ENCODE assay signal across 9 cellular contexts in the genomic region with DNA sequence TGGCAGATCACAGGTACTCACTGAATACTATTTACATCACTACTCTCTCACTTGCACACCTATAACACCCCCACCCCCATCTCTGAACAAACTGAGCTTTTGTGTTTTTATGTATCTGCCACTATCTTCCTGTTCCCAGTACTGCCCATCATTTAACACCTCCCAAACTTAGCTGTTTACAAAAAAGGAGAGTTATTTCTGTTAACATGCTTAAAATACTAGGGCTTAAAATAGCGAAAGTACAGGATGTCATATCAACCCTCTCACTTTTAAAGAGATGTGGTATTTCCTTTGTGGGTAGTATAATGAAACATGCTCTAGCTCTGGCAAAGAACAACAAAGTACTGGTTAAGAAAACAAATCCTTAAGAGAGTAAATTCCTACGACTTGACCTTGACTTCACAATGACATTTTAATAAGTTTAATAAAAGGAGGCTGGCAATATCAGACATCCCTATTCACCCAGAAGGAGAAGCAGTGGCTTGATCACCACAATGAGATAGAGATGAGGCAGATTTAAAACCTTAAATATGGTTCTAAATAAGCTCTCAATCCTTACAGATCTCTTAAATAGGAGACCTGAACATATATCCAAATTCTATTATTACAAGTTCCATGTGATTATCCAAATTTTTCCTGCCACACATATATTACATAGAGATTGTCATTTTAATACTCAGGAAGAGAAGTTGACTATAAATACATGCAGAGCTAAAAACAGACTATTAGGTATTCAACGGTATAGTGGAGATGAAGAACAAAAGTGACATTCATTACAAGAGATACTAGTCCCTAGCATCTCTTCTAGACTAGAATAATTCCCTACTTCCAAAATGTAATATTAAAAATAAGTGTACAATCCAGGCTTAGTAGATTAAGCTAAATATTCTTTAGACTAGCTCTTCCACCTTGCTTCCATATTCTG. TPM values are rescaled to one million over a fixed set of nuclear protein-coding genes. Genes with fewer than 3 reads are reported as not detected.
DNase-seq lines count a peak whose midpoint lies in the region; ATAC-seq, FAIRE-seq and TF ChIP-seq lines count a peak whose summit lies in the region.
"Had no signal": no experiment of that assay in that cellular context is flagged by ENCODE, and none has a peak within 500 bp of the region (broad histone marks: within the 10 kb centered on the region; RNA-seq: fewer than 3 reads in every experiment).

No MANE protein-coding gene starts in this region.

- H3K4me1 Mint-ChIP-seq in endothelial cell (ENCODE audit: unreplicated experiment) (no peaks in the 10 kb centered on the region), neural progenitor cell (no peaks in the 10 kb centered on the region)

- H3K79me2 ChIP-seq in HepG2 (ENCODE audit: insufficient read depth, low read length) (peaks cover 2% of the 10 kb centered on the region), neural progenitor cell (ENCODE audit: low read depth) (no peaks in the 10 kb centered on the region)

- TF ChIP-seq POLR2A in HepG2 (IDR thresholded peaks at IDR 0.05; ENCODE audit: insufficient read depth in 1 of 2, low read depth in 2 of 2, low read length in 2 of 2): no peak

- in situ Hi-C loops in HepG2 (cut with HindIII; ENCODE audit: extremely low pct_ligation_motif_present, low pct_unique_long_range_greater_than_20kb): no loop called here

- H3K27ac ChIP-seq in liver (ENCODE audit: low read depth in 1 of 2, low read length in 2 of 2): no peak overlapping the region
- no peak overlapping the region for H3K27ac ChIP-seq in HepG2 (ENCODE audit: extremely low read length, insufficient read depth, low read length)
- H3K27ac ChIP-seq in neural progenitor cell: no peak overlapping the region
- H3K27ac ChIP-seq: SJSA1 had no signal

- H3K27me3 ChIP-seq in liver (ENCODE audit: control insufficient read depth in 4 of 4, insufficient read depth in 4 of 4, low read length in 3 of 4) (no peaks in the 10 kb centered on the region), HepG2 (ENCODE audit: control insufficient read depth in 1 of 2, insufficient read depth in 2 of 2, low read length in 2 of 2) (no peaks in the 10 kb centered on the region), neural progenitor cell (no peaks in the 10 kb centered on the region)
- H3K27me3 ChIP-seq: SJSA1 had no signal

- ATAC-seq in HepG2 (no peak), HG03575 (IDR thresholded peaks at IDR 0.05; ENCODE audit: extremely low read depth, insufficient number of reproducible peaks, low FRiP score, unreplicated experiment) (peak; percentile 62)

- no peak overlapping the region for H3K4me3 ChIP-seq in liver (ENCODE audit: low read depth in 1 of 3, low read length in 3 of 3)
- H3K4me3 ChIP-seq in HepG2 (replicated peaks in 1 of 3; ENCODE audit: insufficient read depth in 1 of 3, low read depth in 2 of 3, low read length in 3 of 3): no peak overlapping the region
- H3K4me3 ChIP-seq in foreskin fibroblast (ENCODE audit: low read depth in 1 of 2, low read length in 2 of 2): no peak overlapping the region
- H3K4me3 ChIP-seq in neural progenitor cell: no peak overlapping the region
- H3K4me3 ChIP-seq: SJSA1 had no signal

- POLR2A ChIA-PET in HepG2 (lab: Yijun Ruan, JAX): no interaction called here

- H3K4me2 ChIP-seq in HepG2 (ENCODE audit: low read depth, low read length) (no peak overlapping the region), neural progenitor cell (no peak overlapping the region)

- WGBS in liver: 62% methylated on average over 3 of the region's 3 CpGs
- WGBS in HepG2 (ENCODE audit: low lambda C conversion rate): 94% methylated on average over 3 of the region's 3 CpGs

- DNase-seq in HepG2 (ENCODE audit: low spot score): no peak
- peak; percentile 58 to 74 for DNase-seq in foreskin fibroblast
- no peak for DNase-seq in endothelial cell (ENCODE audit: low spot score)
- DNase-seq in activated T-cell treated with anti-CD3 and anti-CD28 coated beads for 4 hours: no peak
- DNase-seq in neural progenitor cell (ENCODE audit: low spot score): no peak
- no peak for DNase-seq in activated CD4-positive, alpha-beta T cell treated with anti-CD3 and anti-CD28 coated beads for 1 hour

- H3K9me3 Mint-ChIP-seq in endothelial cell (ENCODE audit: unreplicated experiment): no peaks in the 10 kb centered on the region
- H3K9me3 Mint-ChIP-seq in neural progenitor cell: no peaks in the 10 kb centered on the region

- TF ChIP-seq CTCF in liver (IDR thresholded peaks at IDR 0.05; ENCODE audit: low read depth, low read length, missing input control) (no peak), HepG2 (CRISPR knock-in tag; IDR thresholded peaks at IDR 0.05) (no peak), foreskin fibroblast (IDR thresholded peaks at IDR 0.05; ENCODE audit: low read depth, low read length) (no peak), endothelial cell (IDR thresholded peaks at IDR 0.05; ENCODE audit: unreplicated experiment) (no peak), neural progenitor cell (IDR thresholded peaks at IDR 0.05) (no peak)

- H3K9ac ChIP-seq in liver (ENCODE audit: low read depth in 1 of 2, low read length in 2 of 2): no peak overlapping the region
- H3K9ac ChIP-seq in HepG2 (ENCODE audit: insufficient read depth, low read depth, low read length): no peak overlapping the region
- no peak overlapping the region for H3K9ac ChIP-seq in neural progenitor cell

- TF ChIP-seq RAD21 in liver (IDR thresholded peaks at IDR 0.05): no peak
- TF ChIP-seq RAD21 in HepG2 (CRISPR knock-in tag; IDR thresholded peaks at IDR 0.05): no peak

- no peak overlapping the region for H3K27ac Mint-ChIP-seq in endothelial cell (ENCODE audit: unreplicated experiment)
- no peak overlapping the region for H3K27ac Mint-ChIP-seq in neural progenitor cell

- no peak overlapping the region for H3K4me3 Mint-ChIP-seq in endothelial cell (ENCODE audit: unreplicated experiment)
- H3K4me3 Mint-ChIP-seq in neural progenitor cell: no peak overlapping the region

- H3K4me1 ChIP-seq in liver (ENCODE audit: control insufficient read depth in 4 of 4, insufficient read depth in 4 of 4, low read length in 3 of 4) (peaks cover 0 to 3% (median 1%) of the 10 kb centered on the region in 4 donors), HepG2 (ENCODE audit: insufficient read depth, low read length) (peaks cover 8% of the 10 kb centered on the region; the same call in 1 of the 2 replicates), neural progenitor cell (no peaks in the 10 kb centered on the region)

- no peaks in the 10 kb centered on the region for H3K9me3 ChIP-seq in liver (ENCODE audit: control insufficient read depth in 4 of 4, low read length in 3 of 4)
- H3K9me3 ChIP-seq in HepG2 (ENCODE audit: low read length): no peaks in the 10 kb centered on the region
- no peaks in the 10 kb centered on the region for H3K9me3 ChIP-seq in neural progenitor cell (ENCODE audit: low read depth)
- H3K9me3 ChIP-seq: SJSA1 had no signal

- H3F3A ChIP-seq in neural progenitor cell (ENCODE audit: low read depth): no peaks in the 10 kb centered on the region

- H3K36me3 ChIP-seq in liver (ENCODE audit: control insufficient read depth in 4 of 4, insufficient read depth in 3 of 4, low read depth in 1 of 4, low read length in 3 of 4): no peaks in the 10 kb centered on the region
- H3K36me3 ChIP-seq in HepG2 (replicated peaks in 1 of 2; ENCODE audit: control insufficient read depth in 1 of 2, insufficient read depth in 2 of 2, low read length in 2 of 2): peaks cover 0 to 3% of the 10 kb centered on the region in 2 experiments; a peak in 1 of 5 replicates
- H3K36me3 ChIP-seq in neural progenitor cell: no peaks in the 10 kb centered on the region

- no peaks in the 10 kb centered on the region for H4K20me1 ChIP-seq in HepG2 (ENCODE audit: insufficient read depth, low read length)
- no peaks in the 10 kb centered on the region for H4K20me1 ChIP-seq in neural progenitor cell (ENCODE audit: low read depth)

- H2AFZ ChIP-seq in HepG2 (ENCODE audit: low read length) (no peak overlapping the region), neural progenitor cell (replicated peaks) (no peak overlapping the region)

- CTCF ChIA-PET in HepG2 (lab: Yijun Ruan, JAX; ENCODE audit: low intra/inter-chr PET ratio, low total read pairs): no interaction called here

- no TSS peak for BruUV-seq in HepG2 (replicated peaks; lab: Mats Ljungman, UMichigan)

- peaks cover 3% of the 10 kb centered on the region for H3K36me3 Mint-ChIP-seq in endothelial cell (ENCODE audit: low read depth, unreplicated experiment)
- peaks cover 2% of the 10 kb centered on the region for H3K36me3 Mint-ChIP-seq in neural progenitor cell

- intact Hi-C loops in HepG2 (cut with micrococcal nuclease; ENCODE audit: unreplicated experiment): no loop called here

- TF ChIP-seq EP300 in HepG2 (IDR thresholded peaks at IDR 0.05; ENCODE audit: low read depth in 2 of 2, low read length in 2 of 2): no peak
- no peak for TF ChIP-seq EP300 in HepG2 (CRISPR knock-in tag; IDR thresholded peaks at IDR 0.05; ENCODE audit: borderline replicate concordance)

- no peaks in the 10 kb centered on the region for H3K27me3 Mint-ChIP-seq in endothelial cell (ENCODE audit: unreplicated experiment)
- no peaks in the 10 kb centered on the region for H3K27me3 Mint-ChIP-seq in neural progenitor cell (ENCODE audit: insufficient read depth, low read depth)

- FAIRE-seq in HepG2 (lab: Jason Lieb, UNC): no peak

RNA-seq across cellular contexts. Expression of a gene that starts 36.9 kb away (rescaled TPM):
- total RNA-seq in liver: 100 to 1,000 TPM in 1 of 2 donors, 10 to 100 TPM in 1; 18.7 to 207 TPM
- 1 to 10 TPM; 6.1 to 6.2 TPM for polyA plus RNA-seq in liver
- 21.0 and 32.4 TPM in 2 replicates for total RNA-seq in HepG2 (2016; rRNA removed; fragmentation: Illumina TruSeq; extraction: Trizol)
- 7.5 and 7.9 TPM in 2 replicates for total RNA-seq in HepG2 (2016; cell fraction: cytosol; rRNA removed; fragmentation: Illumina TruSeq; extraction: Trizol; ENCODE audit: low read depth)
- total RNA-seq in HepG2 (2016; cell fraction: insoluble cytoplasmic fraction; rRNA removed; fragmentation: Illumina TruSeq; extraction: Trizol): 19.5 and 29.4 TPM in 2 replicates
- total RNA-seq in HepG2 (2016; cell fraction: membrane; rRNA removed; fragmentation: Illumina TruSeq; extraction: Trizol): 30.0 and 33.2 TPM in 2 replicates
- 26.8 and 28.3 TPM in 2 replicates for total RNA-seq in HepG2 (2016; cell fraction: nucleus; rRNA removed; fragmentation: Illumina TruSeq; extraction: Trizol)
- 7.7 and 8.9 TPM in 2 replicates for polyA plus RNA-seq in HepG2 (2011; rRNA removed)
- 4.1 and 6.4 TPM in 2 replicates for polyA plus RNA-seq in HepG2 (2011; cell fraction: cytosol; rRNA removed)
- 9.3 and 10.7 TPM in 2 replicates for polyA plus RNA-seq in HepG2 (2011; cell fraction: nucleus; rRNA removed)
- 7.2 and 8.6 TPM in 2 replicates for polyA plus RNA-seq in HepG2 (2012)
- 3.4 and 4.8 TPM in 2 replicates for polyA plus RNA-seq in HepG2 (2016; cell fraction: cytosol; fragmentation: Illumina TruSeq; extraction: Trizol; ENCODE audit: low read depth)
- polyA plus RNA-seq in HepG2 (2016; cell fraction: insoluble cytoplasmic fraction; fragmentation: Illumina TruSeq; extraction: Trizol; ENCODE audit: low read depth): 15.6 and 16.6 TPM in 2 replicates
- 11.2 and 11.7 TPM in 2 replicates for polyA plus RNA-seq in HepG2 (2016; cell fraction: membrane; fragmentation: Illumina TruSeq; extraction: Trizol; ENCODE audit: low read depth)
- polyA plus RNA-seq in HepG2 (2016; cell fraction: nucleus; fragmentation: Illumina TruSeq; extraction: Trizol; ENCODE audit: insufficient read depth, low read depth): 16.4 and 17.3 TPM in 2 replicates
- 11.7 and 20.5 TPM in 2 replicates for polyA minus RNA-seq in HepG2 (2011; rRNA and poly(A)+ RNA removed; ENCODE audit: low replicate concordance)
- polyA minus RNA-seq in HepG2 (2011; cell fraction: cytosol; rRNA and poly(A)+ RNA removed): 8.0 and 9.8 TPM in 2 replicates
- 45.7 and 50.8 TPM in 2 replicates for polyA minus RNA-seq in HepG2 (2011; cell fraction: nucleus; rRNA and poly(A)+ RNA removed)
- total RNA-seq in endothelial cell (ENCODE audit: unreplicated experiment): 18.4 TPM
- total RNA-seq in neural progenitor cell (ENCODE audit: low replicate concordance): 7.0 and 7.1 TPM in 2 replicates

RNA-seq across cellular contexts. Expression of a gene that starts 37.2 kb away (rescaled TPM):
- total RNA-seq in liver (100 to 1,000 TPM in 1 of 2 donors, 10 to 100 TPM in 1; 56.1 to 199 TPM), HepG2 (2016; rRNA removed; fragmentation: Illumina TruSeq; extraction: Trizol) (66.6 and 73.8 TPM in 2 replicates), endothelial cell (ENCODE audit: unreplicated experiment) (18.5 TPM), neural progenitor cell (ENCODE audit: low replicate concordance) (64.0 and 79.4 TPM in 2 replicates)
- polyA plus RNA-seq in liver (10 to 100 TPM; 35.9 to 78.6 TPM), HepG2 (2011; rRNA removed) (28.6 and 34.1 TPM in 2 replicates)
- 155 and 168 TPM in 2 replicates for total RNA-seq in HepG2 (2016; cell fraction: cytosol; rRNA removed; fragmentation: Illumina TruSeq; extraction: Trizol; ENCODE audit: low read depth)
- total RNA-seq in HepG2 (2016; cell fraction: insoluble cytoplasmic fraction; rRNA removed; fragmentation: Illumina TruSeq; extraction: Trizol): 65.4 and 69.5 TPM in 2 replicates
- 248 and 275 TPM in 2 replicates for total RNA-seq in HepG2 (2016; cell fraction: membrane; rRNA removed; fragmentation: Illumina TruSeq; extraction: Trizol)
- total RNA-seq in HepG2 (2016; cell fraction: nucleus; rRNA removed; fragmentation: Illumina TruSeq; extraction: Trizol): 48.5 and 52.0 TPM in 2 replicates
- 14.8 and 23.2 TPM in 2 replicates for polyA plus RNA-seq in HepG2 (2011; cell fraction: cytosol; rRNA removed)
- 14.3 and 19.5 TPM in 2 replicates for polyA plus RNA-seq in HepG2 (2011; cell fraction: nucleus; rRNA removed)
- 28.1 and 39.7 TPM in 2 replicates for polyA plus RNA-seq in HepG2 (2012)
- polyA plus RNA-seq in HepG2 (2016; cell fraction: cytosol; fragmentation: Illumina TruSeq; extraction: Trizol; ENCODE audit: low read depth): 187 and 197 TPM in 2 replicates
- polyA plus RNA-seq in HepG2 (2016; cell fraction: insoluble cytoplasmic fraction; fragmentation: Illumina TruSeq; extraction: Trizol; ENCODE audit: low read depth): 78.3 and 87.0 TPM in 2 replicates
- polyA plus RNA-seq in HepG2 (2016; cell fraction: membrane; fragmentation: Illumina TruSeq; extraction: Trizol; ENCODE audit: low read depth): 257 and 275 TPM in 2 replicates
- 78.8 and 84.3 TPM in 2 replicates for polyA plus RNA-seq in HepG2 (2016; cell fraction: nucleus; fragmentation: Illumina TruSeq; extraction: Trizol; ENCODE audit: insufficient read depth, low read depth)
- 6.0 and 24.6 TPM in 2 replicates for polyA minus RNA-seq in HepG2 (2011; rRNA and poly(A)+ RNA removed; ENCODE audit: low replicate concordance)
- polyA minus RNA-seq in HepG2 (2011; cell fraction: cytosol; rRNA and poly(A)+ RNA removed): 13.8 and 19.3 TPM in 2 replicates
- polyA minus RNA-seq in HepG2 (2011; cell fraction: nucleus; rRNA and poly(A)+ RNA removed): 24.5 and 27.1 TPM in 2 replicates

RNA-seq across cellular contexts. Expression of a gene that starts 57.2 kb away (rescaled TPM):
- total RNA-seq in liver: 1 to 10 TPM; 1.2 to 7.1 TPM
- 1 to 10 TPM in 1 of 2 donors, under 1 TPM in 1; 0.09 to 1.0 TPM for polyA plus RNA-seq in liver
- 0.29 and 0.35 TPM in 2 replicates for total RNA-seq in HepG2 (2016; rRNA removed; fragmentation: Illumina TruSeq; extraction: Trizol)
- 1.4 and 2.2 TPM in 2 replicates for total RNA-seq in HepG2 (2016; cell fraction: cytosol; rRNA removed; fragmentation: Illumina TruSeq; extraction: Trizol; ENCODE audit: low read depth)
- 0.63 TPM in 1 of 2 replicates, not detected in the other for total RNA-seq in HepG2 (2016; cell fraction: insoluble cytoplasmic fraction; rRNA removed; fragmentation: Illumina TruSeq; extraction: Trizol)
- 0.65 and 1.1 TPM in 2 replicates for total RNA-seq in HepG2 (2016; cell fraction: membrane; rRNA removed; fragmentation: Illumina TruSeq; extraction: Trizol)
- total RNA-seq in HepG2 (2016; cell fraction: nucleus; rRNA removed; fragmentation: Illumina TruSeq; extraction: Trizol): 0.78 and 1.5 TPM in 2 replicates
- polyA plus RNA-seq in HepG2 (2011; rRNA removed): 0.51 and 0.59 TPM in 2 replicates
- polyA plus RNA-seq in HepG2 (2011; cell fraction: cytosol; rRNA removed): not detected in 2 replicates
- 0.19 and 0.93 TPM in 2 replicates for polyA plus RNA-seq in HepG2 (2011; cell fraction: nucleus; rRNA removed)
- 0.19 and 0.97 TPM in 2 replicates for polyA plus RNA-seq in HepG2 (2012)
- polyA plus RNA-seq in HepG2 (2016; cell fraction: cytosol; fragmentation: Illumina TruSeq; extraction: Trizol; ENCODE audit: low read depth): not detected in 2 replicates
- polyA plus RNA-seq in HepG2 (2016; cell fraction: insoluble cytoplasmic fraction; fragmentation: Illumina TruSeq; extraction: Trizol; ENCODE audit: low read depth): not detected in 2 replicates
- not detected in 2 replicates for polyA plus RNA-seq in HepG2 (2016; cell fraction: membrane; fragmentation: Illumina TruSeq; extraction: Trizol; ENCODE audit: low read depth)
- polyA plus RNA-seq in HepG2 (2016; cell fraction: nucleus; fragmentation: Illumina TruSeq; extraction: Trizol; ENCODE audit: insufficient read depth, low read depth): 1.7 TPM in 2 replicates
- polyA minus RNA-seq in HepG2 (2011; rRNA and poly(A)+ RNA removed; ENCODE audit: low replicate concordance): 0.20 and 0.68 TPM in 2 replicates
- not detected in 2 replicates for polyA minus RNA-seq in HepG2 (2011; cell fraction: cytosol; rRNA and poly(A)+ RNA removed)
- 0.99 and 1.0 TPM in 2 replicates for polyA minus RNA-seq in HepG2 (2011; cell fraction: nucleus; rRNA and poly(A)+ RNA removed)
- total RNA-seq in endothelial cell (ENCODE audit: unreplicated experiment): 1.1 TPM
- not detected in 2 replicates for total RNA-seq in neural progenitor cell (ENCODE audit: low replicate concordance)

Comparison
In these comparisons a context has a peak if more than half of its experiments do, and no peak if none do; other contexts are left out.
1. DNase-seq: peak in foreskin fibroblast (2 of 2); none in HepG2 (single experiment), endothelial cell (single experiment), activated T-cell treated with anti-CD3 and anti-CD28 coated beads for 4 hours (single experiment), neural progenitor cell (single experiment) and activated CD4-positive, alpha-beta T cell treated with anti-CD3 and anti-CD28 coated beads for 1 hour (single experiment).